In genomic region chr17:11278984-11279270, GRCh38 we compare ENCODE assay signal across 25 cellular contexts. TPM values are rescaled to one million over a fixed set of nuclear protein-coding genes. Genes with fewer than 3 reads are reported as not detected.
"Had no signal": no experiment of that assay in that cellular context is flagged by ENCODE, and none has a peak within 500 bp of the region (broad histone marks: within the 10 kb centered on the region; RNA-seq: fewer than 3 reads in every experiment).

No MANE protein-coding gene starts in this region.

- H3K27me3 Mint-ChIP-seq: activated CD4-positive, alpha-beta T cell treated with anti-CD3 and anti-CD28 coated beads for 36 hours; activated CD8-positive, alpha-beta T cell treated with anti-CD3 and anti-CD28 coated beads for 36 hours; activated naive CD8-positive, alpha-beta T cell treated with anti-CD3 and anti-CD28 coated beads, Interleukin-2, amount 10 ng/mL, durations not matched to agents 7 days and 5 days had no signal

- H3K36me3 Mint-ChIP-seq: activated naive CD8-positive, alpha-beta T cell treated with anti-CD3 and anti-CD28 coated beads, Interleukin-2, amount 10 ng/mL, durations not matched to agents 7 days and 5 days had no signal

- H3K36me3 ChIP-seq: adrenal gland, Peyer's patch, SJCRH30 had no signal

- ATAC-seq: activated CD4-positive, alpha-beta T cell treated with anti-CD3 and anti-CD28 coated beads for 36 hours; activated CD8-positive, alpha-beta T cell treated with anti-CD3 and anti-CD28 coated beads for 36 hours had no signal

- H3K4me1 ChIP-seq: adrenal gland, Peyer's patch, SJCRH30 had no signal

- H3K9me3 ChIP-seq: adrenal gland, Peyer's patch, SJCRH30 had no signal

- H3K27ac Mint-ChIP-seq: activated CD4-positive, alpha-beta T cell treated with anti-CD3 and anti-CD28 coated beads for 36 hours; activated CD8-positive, alpha-beta T cell treated with anti-CD3 and anti-CD28 coated beads for 36 hours; activated naive CD8-positive, alpha-beta T cell treated with anti-CD3 and anti-CD28 coated beads, Interleukin-2, amount 10 ng/mL, durations not matched to agents 7 days and 5 days; T-helper 1 cell treated with Interleukin-12 subunit alpha and Interleukin-12 subunit beta and Interleukin-4 antibody, amounts not matched to agents 30 μg/mL and 1 μg/mL, for 36 hours had no signal

- H3K27ac ChIP-seq: KMS-11, Peyer's patch, RWPE1, SJCRH30 had no signal

- H3K4me3 ChIP-seq: adrenal gland, Peyer's patch, SJCRH30 had no signal

- H3K4me1 Mint-ChIP-seq: activated CD4-positive, alpha-beta T cell treated with anti-CD3 and anti-CD28 coated beads for 36 hours; activated naive CD8-positive, alpha-beta T cell treated with anti-CD3 and anti-CD28 coated beads, Interleukin-2, amount 10 ng/mL, durations not matched to agents 7 days and 5 days had no signal

- H3K4me3 Mint-ChIP-seq: activated CD4-positive, alpha-beta T cell treated with anti-CD3 and anti-CD28 coated beads for 36 hours; activated CD8-positive, alpha-beta T cell treated with anti-CD3 and anti-CD28 coated beads for 36 hours; activated naive CD8-positive, alpha-beta T cell treated with anti-CD3 and anti-CD28 coated beads, Interleukin-2, amount 10 ng/mL, durations not matched to agents 7 days and 5 days; T-helper 1 cell treated with Interleukin-12 subunit alpha and Interleukin-12 subunit beta and Interleukin-4 antibody, amounts not matched to agents 30 μg/mL and 1 μg/mL, for 36 hours had no signal

- DNase-seq: activated CD4-positive, alpha-beta T cell treated with anti-CD3 and anti-CD28 coated beads for 36 hours; activated CD4-positive, alpha-beta T cell treated with anti-CD3 and anti-CD28 coated beads, Interleukin-2, amount 50 U/mL, for 1 hour; activated CD8-positive, alpha-beta memory T cell treated with anti-CD3 and anti-CD28 coated beads, Interleukin-2, amount 50 U/mL, for 4 hours; activated CD8-positive, alpha-beta T cell treated with anti-CD3 and anti-CD28 coated beads for 36 hours; activated naive CD4-positive, alpha-beta T cell treated with anti-CD3 and anti-CD28 coated beads, Interleukin-2, amount 50 U/mL, for 16 hours; activated naive CD8-positive, alpha-beta T cell treated with anti-CD3 and anti-CD28 coated beads, Interleukin-2, amount 10 ng/mL, durations not matched to agents 7 days and 5 days; activated T-cell treated with anti-CD3 and anti-CD28 coated beads, Interleukin-2, amount 50 U/mL, for 1 hour; adrenal gland; anterior cingulate cortex; NCI-H1092; NCI-H1417; NCI-H2029; NCI-H2107; NCI-H2171 treated with DMSO at 0.1 percent for 48 hours; NCI-H226; NCI-H510A; NCI-H526 treated with DMSO at 0.1 percent for 48 hours; NK-92 treated with Interleukin-12 subunit alpha and Interleukin-12 subunit beta, amount 100 ng/mL, for 24 hours; Peyer's patch; Right ventricle myocardium superior had no signal

- H3K9ac ChIP-seq: KMS-11 had no signal

- H3K27me3 ChIP-seq: adrenal gland, Peyer's patch, SJCRH30 had no signal

- H3K4me2 ChIP-seq: KMS-11 had no signal

RNA-seq across cellular contexts. Expression of gene SHISA6, which starts 37.9 kb away (rescaled TPM):
- total RNA-seq: activated CD4-positive, alpha-beta T cell treated with anti-CD3 and anti-CD28 coated beads for 36 hours; activated CD8-positive, alpha-beta T cell treated with anti-CD3 and anti-CD28 coated beads for 36 hours; activated naive CD8-positive, alpha-beta T cell treated with anti-CD3 and anti-CD28 coated beads, Interleukin-2, amount 10 ng/mL, durations not matched to agents 7 days and 5 days; MCF 10A; SJCRH30 had no signal
